In the genomic region with DNA sequence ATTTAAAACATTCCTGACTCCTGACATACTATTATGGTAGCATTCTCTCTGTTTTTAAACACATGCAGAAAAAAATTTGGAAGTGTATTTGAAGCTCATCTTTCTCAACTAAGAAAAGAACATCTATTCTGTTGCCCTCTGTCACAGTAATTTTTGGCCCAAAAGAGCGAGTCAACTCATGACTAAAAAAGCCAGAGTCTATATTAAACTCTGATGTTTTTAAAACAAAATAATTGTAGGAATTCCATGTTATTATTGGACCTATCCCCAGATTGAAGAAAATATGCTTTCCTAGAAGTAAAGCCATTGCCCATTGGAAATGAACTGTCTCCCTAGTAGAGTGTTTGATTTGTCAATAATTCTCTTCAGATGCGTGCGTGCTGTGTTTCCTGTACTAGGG, we compare ENCODE assay signal across 18 cellular contexts.
DNase-seq lines count a peak whose midpoint lies in the region; ATAC-seq and TF ChIP-seq lines count a peak whose summit lies in the region.
"Had no signal": no experiment of that assay in that cellular context is flagged by ENCODE, and none has a peak within 500 bp of the region (broad histone marks: within the 10 kb centered on the region; RNA-seq: fewer than 3 reads in every experiment).

No MANE protein-coding gene starts in this region.

- in situ Hi-C loops in ACHN (cut with HindIII; ENCODE audit: low pct_ligation_motif_present, low pct_unique_long_range_greater_than_20kb, low sequenced_read_pairs): no loop called here

- H3K36me3 ChIP-seq in BJ (ENCODE audit: control insufficient read depth, insufficient read depth, low read length) (peaks cover 11% of the 10 kb centered on the region), sigmoid colon (peaks cover 0 to 6% (median 0%) of the 10 kb centered on the region in 4 donors)
- H3K36me3 ChIP-seq: neural progenitor cell had no signal

- WGBS in sigmoid colon, 2 donors: 70 to 87% methylated on average over 3 of the region's 3 CpGs

- TF ChIP-seq EP300 in sigmoid colon (IDR thresholded peaks at IDR 0.05): no peak

- peaks cover 0 to 85% (median 69%) of the 10 kb centered on the region in 4 donors for H3K4me1 ChIP-seq in sigmoid colon

- H3K9me3 ChIP-seq in sigmoid colon: no peaks in the 10 kb centered on the region

- CTCF ChIA-PET in BJ (lab: Yijun Ruan, JAX): interaction anchor here (0.9 to 2.0 kb wide), 3 partner anchors 8 to 204 kb away, joined by 3 to 6 read pairs (median 4); no protein-coding TSS in a partner anchor

- no peak for TF ChIP-seq POLR2A in sigmoid colon (IDR thresholded peaks at IDR 0.05)

- DNase-seq in BJ (ENCODE audit: low read depth) (peak; percentile 56), fibroblast of gingiva (ENCODE audit: low read depth) (peak; percentile 89), sigmoid colon (no peak), ACHN (no peak)
- DNase-seq: activated CD4-positive, alpha-beta T cell treated with anti-CD3 and anti-CD28 coated beads, Interleukin-2, amount 50 U/mL, for 1 hour; activated naive CD4-positive, alpha-beta T cell treated with Interleukin-2 at 50 U/mL for 16 hours; activated T-cell treated with anti-CD3 and anti-CD28 coated beads for 4 hours; effector memory CD8-positive, alpha-beta T cell; glutamatergic neuron; mesendoderm; NCI-H2107; NCI-H526; retina had no signal

- ATAC-seq in SK-N-SH treated with all-trans-retinoic acid at 6 μM for 48 hours (no peak), GM18868 (IDR thresholded peaks at IDR 0.05; ENCODE audit: unreplicated experiment) (no peak), GM18858 (IDR thresholded peaks at IDR 0.05; ENCODE audit: unreplicated experiment) (no peak), HG03460 (IDR thresholded peaks at IDR 0.05; ENCODE audit: unreplicated experiment) (no peak)
- ATAC-seq: effector memory CD8-positive, alpha-beta T cell had no signal

- peak overlapping the region in 3 of 4 donors; percentile 78 to 81 (median 80) for H3K27ac ChIP-seq in sigmoid colon
- H3K27ac ChIP-seq: neural progenitor cell had no signal

- H3K27me3 ChIP-seq in BJ (ENCODE audit: control insufficient read depth, insufficient read depth, low read length) (no peaks in the 10 kb centered on the region), sigmoid colon (no peaks in the 10 kb centered on the region)
- H3K27me3 ChIP-seq: neural progenitor cell had no signal

- TF ChIP-seq CTCF in BJ (IDR thresholded peaks at IDR 0.05; ENCODE audit: insufficient read depth, low read depth, low read length) (no peak), sigmoid colon (IDR thresholded peaks at IDR 0.05) (no peak)

- intact Hi-C loops in sigmoid colon (cut with DNase I): no loop called here

- POLR2A ChIA-PET in BJ (lab: Charles Lee): interaction anchor here (0.6 to 1.5 kb wide), 3 partner anchors 40 to 105 kb away, joined by 3 to 8 read pairs (median 4); no protein-coding TSS in a partner anchor

- no peak overlapping the region for H3K4me3 ChIP-seq in BJ (ENCODE audit: low read depth, low read length)
- no peak overlapping the region for H3K4me3 ChIP-seq in sigmoid colon
- H3K4me3 ChIP-seq: neural progenitor cell had no signal

TF ChIP-seq in SK-N-SH treated with all-trans-retinoic acid at 6 μM for 48 hours, 23 proteins besides CTCF, POLR2A, EP300 and RAD21:
- no peak for TF ChIP-seq ZNF8 (CRISPR knock-in tag; IDR thresholded peaks at IDR 0.05)
- TF ChIP-seq, protein P1, sequence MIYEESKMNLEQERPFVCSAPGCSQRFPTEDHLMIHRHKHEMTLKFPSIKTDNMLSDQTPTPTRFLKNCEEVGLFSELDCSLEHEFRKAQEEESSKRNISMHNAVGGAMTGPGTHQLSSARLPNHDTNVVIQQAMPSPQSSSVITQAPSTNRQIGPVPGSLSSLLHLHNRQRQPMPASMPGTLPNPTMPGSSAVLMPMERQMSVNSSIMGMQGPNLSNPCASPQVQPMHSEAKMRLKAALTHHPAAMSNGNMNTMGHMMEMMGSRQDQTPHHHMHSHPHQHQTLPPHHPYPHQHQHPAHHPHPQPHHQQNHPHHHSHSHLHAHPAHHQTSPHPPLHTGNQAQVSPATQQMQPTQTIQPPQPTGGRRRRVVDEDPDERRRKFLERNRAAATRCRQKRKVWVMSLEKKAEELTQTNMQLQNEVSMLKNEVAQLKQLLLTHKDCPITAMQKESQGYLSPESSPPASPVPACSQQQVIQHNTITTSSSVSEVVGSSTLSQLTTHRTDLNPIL (CRISPR knock-in tag; IDR thresholded peaks at IDR 0.05; ENCODE audit: low read depth): no peak
- 0 out of 2 replicates have a peak, but pooled peaks have one; percentile 23 for TF ChIP-seq ISL1 (CRISPR knock-in tag; IDR thresholded peaks at IDR 0.05)
- peak; percentile 59; the same call in 1 of the 2 replicates for TF ChIP-seq CSDC2 (CRISPR knock-in tag; IDR thresholded peaks at IDR 0.05)

Comparison
In these comparisons a context has a peak if more than half of its experiments do, and no peak if none do; other contexts are left out.
1. DNase-seq: peak in BJ (single experiment) and fibroblast of gingiva (single experiment); none in sigmoid colon (single experiment) and ACHN (single experiment).